ENCODE assay signal across 23 cellular contexts in genomic region chr15:101479342-101479845, GRCh38. TPM values are rescaled to one million over a fixed set of nuclear protein-coding genes. Genes with fewer than 3 reads are reported as not detected.
A peak's percentile ranks its signal among the peaks of the same experiment; 100 is the strongest.
DNase-seq lines count a peak whose midpoint lies in the region; ATAC-seq and TF ChIP-seq lines count a peak whose summit lies in the region.
"Had no signal": no experiment of that assay in that cellular context is flagged by ENCODE, and none has a peak within 500 bp of the region (broad histone marks: within the 10 kb centered on the region; RNA-seq: fewer than 3 reads in every experiment).

No MANE protein-coding gene starts in this region.

- no peak for TF ChIP-seq CTCF in left ventricle myocardium inferior (IDR thresholded peaks at IDR 0.05; ENCODE audit: borderline replicate concordance)
- TF ChIP-seq CTCF in heart left ventricle (IDR thresholded peaks at IDR 0.05) = no peak

- 76 to 92% (median 88%) methylated on average over 9 to 11 of the region's 11 CpGs for WGBS in heart left ventricle, 4 donors

- H3K4me1 ChIP-seq in left ventricle myocardium inferior = peaks cover 61% of the 10 kb centered on the region
- peaks cover 0 to 36% (median 8%) of the 10 kb centered on the region in 12 donors for H3K4me1 ChIP-seq in heart left ventricle
- H3K4me1 ChIP-seq: BLaER1 treated with 17β-estradiol and CSF1 and Interleukin-3, amounts not matched to agents 10 nM and 100 nM had no signal

- H3K9me3 ChIP-seq in left ventricle myocardium inferior (replicated peaks) (no peaks in the 10 kb centered on the region), heart left ventricle (no peaks in the 10 kb centered on the region)
- H3K9me3 ChIP-seq: A549; BLaER1 treated with 17β-estradiol and CSF1 and Interleukin-3, amounts not matched to agents 10 nM and 100 nM; MG63; Peyer's patch had no signal

- H3K27ac ChIP-seq in left ventricle myocardium inferior (replicated peaks) = peak overlapping the region; percentile 14
- H3K27ac ChIP-seq in heart left ventricle = no peak overlapping the region
- H3K27ac ChIP-seq in angular gyrus (ENCODE audit: low read depth, low read length) = peak overlapping the region; percentile 95
- H3K27ac ChIP-seq in temporal lobe (ENCODE audit: low read depth, low read length) = peak overlapping the region; percentile 97
- H3K27ac ChIP-seq: A549; BLaER1 treated with 17β-estradiol and CSF1 and Interleukin-3, amounts not matched to agents 10 nM and 100 nM; Peyer's patch had no signal

- DNase-seq in left ventricle myocardium inferior (no peak), heart left ventricle (no peak), left colon (no peak), SHP77 (lab: John Stamatoyannopoulos, UW) (no peak), cerebellar cortex (ENCODE audit: low spot score) (no peak)
- DNase-seq: CD8-positive, alpha-beta memory T cell; DMS153; EL; HFFc6; Karpas-422; MG63; NCI-H1092; NCI-H1694; NCI-H2227 treated with DMSO at 0.1 percent for 48 hours; NCI-H524; SHP77 treated with DMSO at 0.1 percent for 48 hours had no signal

- intact Hi-C loops in left ventricle myocardium inferior (cut with micrococcal nuclease) = no loop called here
- intact Hi-C loops in heart left ventricle (cut with DNase I) = no loop called here
- intact Hi-C loops in left colon (cut with DNase I, micrococcal nuclease) = no loop called here

- no peaks in the 10 kb centered on the region for H3K27me3 ChIP-seq in left ventricle myocardium inferior (ENCODE audit: low read depth)
- no peaks in the 10 kb centered on the region for H3K27me3 ChIP-seq in heart left ventricle
- H3K27me3 ChIP-seq: BLaER1 treated with 17β-estradiol and CSF1 and Interleukin-3, amounts not matched to agents 10 nM and 100 nM; MG63; Peyer's patch had no signal

- H3K4me3 ChIP-seq in left ventricle myocardium inferior (no peak overlapping the region), heart left ventricle (no peak overlapping the region)
- H3K4me3 ChIP-seq: A549; BLaER1 treated with 17β-estradiol and CSF1 and Interleukin-3, amounts not matched to agents 10 nM and 100 nM; MG63; Peyer's patch had no signal

- no peak for TF ChIP-seq POLR2A in heart left ventricle (IDR thresholded peaks at IDR 0.05)

- ATAC-seq in heart left ventricle = no peak
- ATAC-seq in left colon = peak; percentile 7
- no peak for ATAC-seq in GM19397 (IDR thresholded peaks at IDR 0.05; ENCODE audit: unreplicated experiment)
- ATAC-seq: A549 had no signal

- H3K36me3 ChIP-seq in left ventricle myocardium inferior (no peaks in the 10 kb centered on the region), heart left ventricle (peaks cover 0 to 4% (median 0%) of the 10 kb centered on the region in 9 donors)
- H3K36me3 ChIP-seq: BLaER1 treated with 17β-estradiol and CSF1 and Interleukin-3, amounts not matched to agents 10 nM and 100 nM; Peyer's patch had no signal

RNA-seq across cellular contexts. Expression of gene PCSK6, which starts 10.1 kb away (rescaled TPM):
- 28.6 TPM for total RNA-seq in left ventricle myocardium inferior
- total RNA-seq in heart left ventricle = 10 to 100 TPM in 8 of 9 donors, 1 to 10 TPM in 1; 7.3 to 41.7 (median 23.5) TPM
- polyA plus RNA-seq in heart left ventricle = 1 to 10 TPM; 7.4 TPM
- total RNA-seq in left colon = 10 to 100 TPM; 36.4 to 66.2 TPM
- 11.8 TPM for total RNA-seq in temporal lobe
- total RNA-seq: H4, HFFc6 had no signal

Comparison
In these comparisons a context has a peak if more than half of its experiments do, and no peak if none do; other contexts are left out.
1. H3K27ac ChIP-seq: peak in left ventricle myocardium inferior (single experiment), angular gyrus (single experiment) and temporal lobe (single experiment); none in heart left ventricle (0 of 12).